13 cellular contexts compared by ENCODE assay signal in the genomic region with DNA sequence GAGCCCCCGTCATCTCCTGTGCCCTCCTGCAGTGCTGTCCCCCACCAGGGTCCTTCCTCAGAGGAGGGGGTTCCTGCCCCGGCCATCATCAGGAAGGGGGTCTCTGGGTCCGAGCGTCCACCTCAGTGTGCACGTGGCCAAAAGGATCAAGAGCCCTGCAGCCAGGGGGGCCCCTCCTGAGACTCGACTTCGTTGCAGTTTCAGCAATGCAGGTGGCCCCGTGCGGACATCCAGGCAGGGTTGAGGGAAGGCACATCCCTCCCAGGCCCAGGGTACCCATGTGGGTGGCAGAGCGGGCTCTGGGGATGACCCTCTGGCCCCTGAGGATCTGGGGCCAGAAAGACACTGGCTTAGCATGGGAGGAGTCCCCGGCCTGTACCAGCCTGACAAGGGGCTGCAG. TPM values are rescaled to one million over a fixed set of nuclear protein-coding genes. Genes with fewer than 3 reads are reported as not detected.
DNase-seq lines count a peak whose midpoint lies in the region; ATAC-seq, FAIRE-seq and TF ChIP-seq lines count a peak whose summit lies in the region.
"Had no signal": no experiment of that assay in that cellular context is flagged by ENCODE, and none has a peak within 500 bp of the region (broad histone marks: within the 10 kb centered on the region; RNA-seq: fewer than 3 reads in every experiment).

No MANE protein-coding gene starts in this region.

- H3K36me3 ChIP-seq in mammary epithelial cell (ENCODE audit: insufficient read depth, low read length) (peaks cover 2% of the 10 kb centered on the region), right lobe of liver (peaks cover 0 to 10% (median 3%) of the 10 kb centered on the region in 4 donors), stomach smooth muscle (ENCODE audit: control insufficient read depth in 2 of 2, insufficient read depth in 2 of 2, low read length in 2 of 2) (peaks cover 4 to 8% of the 10 kb centered on the region in 2 donors)

- BruUV-seq in mammary epithelial cell (replicated peaks; lab: Mats Ljungman, UMichigan): no TSS peak

- H3K9me3 ChIP-seq in mammary epithelial cell (replicated peaks; ENCODE audit: insufficient read depth, low read length) (no peaks in the 10 kb centered on the region), right lobe of liver (no peaks in the 10 kb centered on the region), stomach smooth muscle (ENCODE audit: control insufficient read depth in 2 of 2, low read length in 2 of 2) (no peaks in the 10 kb centered on the region)

- H3K79me2 ChIP-seq in mammary epithelial cell (ENCODE audit: insufficient read depth, low read length): peaks cover 21% of the 10 kb centered on the region

- no peaks in the 10 kb centered on the region for H3K27me3 ChIP-seq in mammary epithelial cell (ENCODE audit: insufficient read depth, low read length)
- no peaks in the 10 kb centered on the region for H3K27me3 ChIP-seq in right lobe of liver
- no peaks in the 10 kb centered on the region for H3K27me3 ChIP-seq in stomach smooth muscle (ENCODE audit: control insufficient read depth in 1 of 2, insufficient read depth in 2 of 2, low read length in 2 of 2)

- TF ChIP-seq CTCF in mammary epithelial cell (conservative IDR thresholded peaks at IDR 0.05 in 1 of 2, IDR thresholded peaks at IDR 0.05 in 1 of 2; ENCODE audit: extremely low read depth in 1 of 2, insufficient read depth in 1 of 2, low read depth in 1 of 2, low read length in 2 of 2): no peak
- no peak for TF ChIP-seq CTCF in right lobe of liver (IDR thresholded peaks at IDR 0.05)

- no peak overlapping the region for H2AFZ ChIP-seq in mammary epithelial cell (ENCODE audit: low read depth, low read length)

- WGBS in mammary epithelial cell (ENCODE audit: low coverage, missing lambda C conversion rate): 16% methylated on average over 6 of the region's 11 CpGs
- 80% methylated on average over 2 of the region's 11 CpGs for WGBS in right lobe of liver (ENCODE audit: insufficient coverage, low coverage, low lambda C conversion rate, missing lambda C conversion rate)

- dilution Hi-C loops in mammary epithelial cell (cut with HindIII; ENCODE audit: low sequenced_read_pairs): no loop called here

- peaks cover 30% of the 10 kb centered on the region for H3K4me1 ChIP-seq in mammary epithelial cell (ENCODE audit: insufficient read depth, low read length)
- H3K4me1 ChIP-seq in right lobe of liver: peaks cover 0 to 47% (median 14%) of the 10 kb centered on the region in 4 donors
- H3K4me1 ChIP-seq in stomach smooth muscle (ENCODE audit: control insufficient read depth, insufficient read depth, low read length): peaks cover 89% of the 10 kb centered on the region

- no peak for DNase-seq in HTR-8/SVneo (ENCODE audit: insufficient read length, low spot score)
- DNase-seq in mammary epithelial cell: no peak
- DNase-seq in right lobe of liver: no peak
- no peak for DNase-seq in DMS153 (lab: John Stamatoyannopoulos, UW)
- no peak for DNase-seq in NOMO-1 (lab: John Stamatoyannopoulos, UW; ENCODE audit: unreplicated experiment in 2 of 2)
- DNase-seq: activated B cell treated with CpG ODN at 0.5 μM for 24 hours; CD4-positive, alpha-beta T cell; effector memory CD8-positive, alpha-beta T cell; NCI-H1092 treated with DMSO at 0.1 percent for 48 hours had no signal

- ATAC-seq in right lobe of liver (no peak), HG02588 (IDR thresholded peaks at IDR 0.05; ENCODE audit: unreplicated experiment) (no peak), GM19397 (IDR thresholded peaks at IDR 0.05; ENCODE audit: unreplicated experiment) (no peak)
- ATAC-seq: effector memory CD8-positive, alpha-beta T cell had no signal

- CTCF ChIA-PET in mammary epithelial cell (lab: Charles Lee; ENCODE audit: low non-redundant PET): no interaction called here

- no peak for TF ChIP-seq POLR2A in right lobe of liver (IDR thresholded peaks at IDR 0.05)

- H3K4me2 ChIP-seq in mammary epithelial cell (ENCODE audit: insufficient read depth, low read depth, low read length): peak overlapping the region; percentile 75

- H3K27ac ChIP-seq in mammary epithelial cell (ENCODE audit: insufficient read depth, low read depth, low read length) (peak overlapping the region; percentile 48), right lobe of liver (peak overlapping the region in 2 of 3 donors; percentile 15 to 65), stomach smooth muscle (ENCODE audit: low read length) (peak overlapping the region; percentile 93)

- H3K4me3 ChIP-seq in mammary epithelial cell (replicated peaks in 1 of 3; ENCODE audit: insufficient read depth in 1 of 3, low read depth in 2 of 3, low read length in 3 of 3) (no peak overlapping the region), right lobe of liver (no peak overlapping the region), stomach smooth muscle (ENCODE audit: low read length in 2 of 2) (peak overlapping the region in 1 of 2 donors; percentile 60)

- H3K9ac ChIP-seq in mammary epithelial cell (ENCODE audit: insufficient read depth, low read length) (no peak overlapping the region), stomach smooth muscle (ENCODE audit: low read length in 2 of 2) (peak overlapping the region; percentile 36 to 68)

- no peaks in the 10 kb centered on the region for H4K20me1 ChIP-seq in mammary epithelial cell (ENCODE audit: insufficient read depth, low read length)

- in situ Hi-C loops in mammary epithelial cell (cut with MboI; ENCODE audit: low sequenced_read_pairs in 2 of 2): no loop called here

- FAIRE-seq in HTR-8/SVneo (lab: Jason Lieb, UNC): peak; percentile 75
- FAIRE-seq: G401.6 had no signal

- intact Hi-C loops in mammary epithelial cell (cut with micrococcal nuclease) (loop anchor here (1.0 to 2.0 kb wide), 2 partner anchors 31 to 39 kb away; no protein-coding TSS in a partner anchor), right lobe of liver (cut with DNase I) (no loop called here)

RNA-seq across cellular contexts. Expression of a gene that starts 41.3 kb away (rescaled TPM):
- total RNA-seq in mammary epithelial cell (10 to 100 TPM; 32.6 to 41.7 TPM), right lobe of liver (100 to 1,000 TPM in 2 of 6 experiments, 10 to 100 TPM in 4; 74.4 to 120 (median 88.2) TPM)
- 13.5 TPM for polyA plus RNA-seq in mammary epithelial cell
- 19.7 TPM for polyA minus RNA-seq in mammary epithelial cell

Comparison
In these comparisons a context has a peak if more than half of its experiments do, and no peak if none do; other contexts are left out.
1. H3K27ac ChIP-seq: peak in every context shown above with its lines; median percentile 93 in stomach smooth muscle; 48 in mammary epithelial cell; 40 in right lobe of liver.